ENCODE assay signal across 23 cellular contexts in the genomic region with DNA sequence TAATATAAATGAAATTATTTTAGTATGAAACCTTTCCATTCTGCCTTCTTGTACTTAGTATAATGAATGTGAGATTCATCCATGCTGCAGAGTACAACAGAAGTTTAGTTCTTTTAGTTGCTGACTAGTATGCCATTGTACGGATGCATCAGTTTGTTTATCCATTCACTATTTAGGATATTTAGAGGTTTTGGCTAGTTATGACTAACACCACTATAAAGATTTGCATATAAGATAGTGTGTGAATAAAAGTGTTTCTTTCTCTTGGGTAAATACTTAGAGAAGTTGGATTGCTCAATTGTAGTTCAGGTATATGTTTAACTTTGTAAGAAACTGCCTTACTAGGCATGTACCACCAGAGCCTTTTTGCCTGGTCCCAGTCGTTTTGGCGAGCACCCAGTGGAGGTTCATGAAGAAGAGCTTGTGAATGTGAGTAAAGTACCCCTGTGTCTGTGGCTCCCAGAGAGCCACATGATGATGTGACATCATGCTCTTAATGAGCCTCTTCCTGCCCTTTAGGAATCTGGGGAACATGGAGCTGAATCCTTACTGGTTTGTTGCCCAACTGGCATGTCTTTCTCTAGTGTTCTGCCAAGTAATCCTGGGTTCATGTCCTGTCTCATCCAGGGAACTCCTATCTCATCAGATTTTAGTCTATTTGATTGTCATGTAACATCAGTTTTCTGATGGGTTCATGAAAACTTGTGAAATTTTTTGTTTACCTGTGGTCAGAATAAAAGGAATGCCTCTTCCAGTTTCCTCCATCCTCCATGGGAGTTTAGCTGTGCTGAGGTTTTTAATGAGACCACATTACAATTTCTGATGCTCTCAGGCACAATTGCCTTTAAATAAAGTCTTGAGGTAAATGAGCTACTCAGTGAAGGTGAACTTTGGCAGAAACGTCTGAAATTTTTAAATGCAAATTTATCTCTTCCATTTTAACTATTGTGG.
DNase-seq lines count a peak whose midpoint lies in the region; ATAC-seq, FAIRE-seq and TF ChIP-seq lines count a peak whose summit lies in the region.
"Had no signal": no experiment of that assay in that cellular context is flagged by ENCODE, and none has a peak within 500 bp of the region (broad histone marks: within the 10 kb centered on the region; RNA-seq: fewer than 3 reads in every experiment).

No MANE protein-coding gene starts in this region.

- TF ChIP-seq POLR2A in prostate gland (IDR thresholded peaks at IDR 0.05): no peak

- peaks cover 6% of the 10 kb centered on the region for H3K4me1 Mint-ChIP-seq in activated T-cell treated with anti-CD3 and anti-CD28 coated beads, Interleukin-2, amount 50 U/mL, for 24 hours (ENCODE audit: low read depth)

- no peaks in the 10 kb centered on the region for H3K27me3 Mint-ChIP-seq in activated T-cell treated with anti-CD3 and anti-CD28 coated beads, Interleukin-2, amount 50 U/mL, for 24 hours
- H3K27me3 Mint-ChIP-seq: central memory CD8-positive, alpha-beta T cell; stimulated activated naive CD8-positive, alpha-beta T cell treated with anti-CD3 and anti-CD28 coated beads, Interleukin-15, amount 100 ng/mL, for 72 hours had no signal

- H3K4me3 ChIP-seq in prostate gland: no peak overlapping the region
- H3K4me3 ChIP-seq in Karpas-422 (ENCODE audit: low read length): no peak overlapping the region
- H3K4me3 ChIP-seq: adrenal gland, SJSA1, transverse colon had no signal

- peak; percentile 30 for DNase-seq in HCEC 1CT
- DNase-seq in RCC 7860 (ENCODE audit: low spot score): peak; percentile 43
- peak; percentile 27 for DNase-seq in epithelial cell of prostate (ENCODE audit: low read depth, low spot score)
- peak; percentile 17 for DNase-seq in prostate gland (ENCODE audit: low spot score)
- no peak for DNase-seq in Karpas-422
- no peak for DNase-seq in activated T-cell treated with anti-CD3 and anti-CD28 coated beads, Interleukin-2, amount 50 U/mL, for 24 hours
- DNase-seq in activated naive CD4-positive, alpha-beta T cell treated with anti-CD3 and anti-CD28 coated beads, Interleukin-2, amount 50 U/mL, for 72 hours (ENCODE audit: low spot score in 2 of 2): no peak
- DNase-seq: activated CD4-positive, alpha-beta T cell treated with anti-CD3 and anti-CD28 coated beads, Interleukin-2, amount 50 U/mL, for 4 hours; activated effector memory CD4-positive, alpha-beta T cell treated with anti-CD3 and anti-CD28 coated beads, Interleukin-2, amount 50 U/mL, for 16 hours; adrenal gland; CD8-positive, alpha-beta memory T cell; DMS79; head of caudate nucleus; NCI-H187; NCI-H82; stimulated activated CD4-positive, alpha-beta T cell treated with anti-CD3 and anti-CD28 coated beads, Interleukin-4, amount 100 ng/mL, for 1 hour; stimulated activated naive CD8-positive, alpha-beta T cell treated with anti-CD3 and anti-CD28 coated beads, Interleukin-15, amount 100 ng/mL, for 72 hours; transverse colon had no signal

- intact Hi-C loops in prostate gland (cut with DNase I): no loop called here

- H3K9ac ChIP-seq in Karpas-422 (ENCODE audit: low read length): no peak overlapping the region

- H3K9me3 ChIP-seq in prostate gland (no peaks in the 10 kb centered on the region), Karpas-422 (ENCODE audit: low read length) (no peaks in the 10 kb centered on the region)
- H3K9me3 ChIP-seq: adrenal gland, neutrophil, SJSA1, transverse colon had no signal

- no peak for TF ChIP-seq CTCF in prostate gland (IDR thresholded peaks at IDR 0.05)

- no peaks in the 10 kb centered on the region for H3K79me2 ChIP-seq in Karpas-422 (ENCODE audit: low read length)

- 51% methylated on average over 4 of the region's 4 CpGs for WGBS in prostate gland

- H3K27ac ChIP-seq in epithelial cell of prostate: no peak overlapping the region
- no peak overlapping the region for H3K27ac ChIP-seq in prostate gland
- no peak overlapping the region for H3K27ac ChIP-seq in Karpas-422 (ENCODE audit: low read length)
- H3K27ac ChIP-seq: adrenal gland, neutrophil, SJSA1, transverse colon had no signal

- no peaks in the 10 kb centered on the region; the same call in 1 of the 2 replicates for H3K9me2 ChIP-seq in Karpas-422 (replicated peaks; ENCODE audit: insufficient read depth, low read length)

- H3K9me3 Mint-ChIP-seq in activated T-cell treated with anti-CD3 and anti-CD28 coated beads, Interleukin-2, amount 50 U/mL, for 24 hours: no peaks in the 10 kb centered on the region
- H3K9me3 Mint-ChIP-seq in activated naive CD4-positive, alpha-beta T cell treated with anti-CD3 and anti-CD28 coated beads, Interleukin-2, amount 50 U/mL, for 72 hours: peaks cover 11 to 14% of the 10 kb centered on the region in 2 donors
- H3K9me3 Mint-ChIP-seq: central memory CD8-positive, alpha-beta T cell had no signal

- H3K36me3 ChIP-seq in prostate gland (no peaks in the 10 kb centered on the region), Karpas-422 (ENCODE audit: insufficient read depth, low read length) (no peaks in the 10 kb centered on the region)
- H3K36me3 ChIP-seq: adrenal gland, neutrophil, SJSA1, transverse colon had no signal

- no peaks in the 10 kb centered on the region for H4K20me1 ChIP-seq in Karpas-422 (ENCODE audit: insufficient read depth, low read depth, low read length)

- no peak overlapping the region for H2AFZ ChIP-seq in Karpas-422 (ENCODE audit: low read length)

- no peak for FAIRE-seq in RCC 7860 (lab: Jason Lieb, UNC)

- H3K4me1 ChIP-seq in prostate gland (replicated peaks) (no peaks in the 10 kb centered on the region), Karpas-422 (ENCODE audit: low read length) (no peaks in the 10 kb centered on the region)
- H3K4me1 ChIP-seq: adrenal gland, transverse colon had no signal

- no peak for ATAC-seq in GM18870 (IDR thresholded peaks at IDR 0.05; ENCODE audit: unreplicated experiment)
- no peak for ATAC-seq in activated naive CD4-positive, alpha-beta T cell treated with anti-CD3 and anti-CD28 coated beads, Interleukin-2, amount 50 U/mL, for 72 hours
- ATAC-seq: esophagus mucosa; stimulated activated naive CD8-positive, alpha-beta T cell treated with anti-CD3 and anti-CD28 coated beads, Interleukin-15, amount 100 ng/mL, for 72 hours had no signal

- H3K4me2 ChIP-seq in Karpas-422 (ENCODE audit: low read depth, low read length, poor library complexity, severe bottlenecking): no peak overlapping the region

- no peak overlapping the region for H3K27ac Mint-ChIP-seq in activated T-cell treated with anti-CD3 and anti-CD28 coated beads, Interleukin-2, amount 50 U/mL, for 24 hours
- no peak overlapping the region for H3K27ac Mint-ChIP-seq in activated naive CD4-positive, alpha-beta T cell treated with anti-CD3 and anti-CD28 coated beads, Interleukin-2, amount 50 U/mL, for 72 hours
- H3K27ac Mint-ChIP-seq: CD8-positive, alpha-beta memory T cell; stimulated activated naive CD8-positive, alpha-beta T cell treated with anti-CD3 and anti-CD28 coated beads, Interleukin-15, amount 100 ng/mL, for 72 hours had no signal

- H3K27me3 ChIP-seq in prostate gland (replicated peaks; ENCODE audit: insufficient read depth) (no peaks in the 10 kb centered on the region), Karpas-422 (ENCODE audit: low read length) (no peaks in the 10 kb centered on the region)
- H3K27me3 ChIP-seq: adrenal gland, neutrophil, SJSA1, transverse colon had no signal

- H3K36me3 Mint-ChIP-seq in activated T-cell treated with anti-CD3 and anti-CD28 coated beads, Interleukin-2, amount 50 U/mL, for 24 hours (ENCODE audit: low read depth): no peaks in the 10 kb centered on the region
- H3K36me3 Mint-ChIP-seq in activated naive CD4-positive, alpha-beta T cell treated with anti-CD3 and anti-CD28 coated beads, Interleukin-2, amount 50 U/mL, for 72 hours: no peaks in the 10 kb centered on the region

- H3K4me3 Mint-ChIP-seq in activated T-cell treated with anti-CD3 and anti-CD28 coated beads, Interleukin-2, amount 50 U/mL, for 24 hours: no peak overlapping the region
- H3K4me3 Mint-ChIP-seq: CD8-positive, alpha-beta memory T cell; central memory CD8-positive, alpha-beta T cell; stimulated activated naive CD8-positive, alpha-beta T cell treated with anti-CD3 and anti-CD28 coated beads, Interleukin-15, amount 100 ng/mL, for 72 hours had no signal

Comparison
In these comparisons a context has a peak if more than half of its experiments do, and no peak if none do; other contexts are left out.
1. DNase-seq: peak in HCEC 1CT (single experiment), RCC 7860 (single experiment), epithelial cell of prostate (single experiment) and prostate gland (single experiment); none in Karpas-422 (single experiment), activated T-cell treated with anti-CD3 and anti-CD28 coated beads, Interleukin-2, amount 50 U/mL, for 24 hours (single experiment) and activated naive CD4-positive, alpha-beta T cell treated with anti-CD3 and anti-CD28 coated beads, Interleukin-2, amount 50 U/mL, for 72 hours (0 of 2).